8 cellular contexts compared by ENCODE assay signal in the genomic region with DNA sequence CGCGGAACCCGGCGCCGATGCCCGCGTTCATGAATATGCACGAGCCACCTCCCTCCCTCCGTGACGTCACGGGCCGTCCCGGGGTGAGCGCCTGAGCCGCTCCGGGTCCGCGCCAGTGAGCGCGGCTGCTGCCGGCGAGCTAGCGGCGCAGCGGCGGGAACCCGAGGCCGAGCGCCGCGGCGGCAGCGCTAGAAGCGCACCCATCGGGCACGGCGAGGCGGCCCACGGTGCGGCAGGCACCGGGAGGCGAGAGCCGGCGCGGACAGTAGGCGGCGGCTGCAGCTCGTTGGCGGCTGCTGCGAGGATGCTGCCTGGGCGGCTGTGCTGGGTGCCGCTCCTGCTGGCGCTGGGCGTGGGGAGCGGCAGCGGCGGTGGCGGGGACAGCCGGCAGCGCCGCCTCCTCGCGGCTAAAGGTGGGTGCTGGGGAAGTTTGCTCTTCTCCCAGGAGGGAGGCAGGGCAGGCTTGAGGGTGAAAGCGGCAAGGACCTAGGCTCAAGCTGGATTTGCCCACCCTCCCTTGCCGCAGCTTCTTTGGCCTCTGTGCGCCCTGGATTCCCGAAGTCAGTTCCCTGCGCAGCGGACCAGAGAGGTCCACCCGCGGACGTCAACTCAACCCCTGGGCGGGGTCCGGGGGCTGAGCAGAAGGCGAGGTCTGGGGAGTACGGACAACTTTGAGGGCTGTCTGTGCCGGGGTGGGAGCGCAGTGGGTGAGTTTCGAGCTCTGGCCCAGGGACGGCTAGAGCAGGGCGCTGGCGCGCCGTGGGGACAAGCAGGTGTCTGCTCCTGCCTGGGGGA. TPM values are rescaled to one million over a fixed set of nuclear protein-coding genes. Genes with fewer than 3 reads are reported as not detected.
DNase-seq lines count a peak whose midpoint lies in the region; ATAC-seq and TF ChIP-seq lines count a peak whose summit lies in the region.

A gene (plus strand): TSS at position 115 of the 795 bp plus-strand sequence.

- peaks cover 54% of the 10 kb centered on the region for H3K27me3 Mint-ChIP-seq in type B pancreatic cell

- H3K4me3 Mint-ChIP-seq in type B pancreatic cell: peak within 1 kb of the TSS; percentile 90

- H3K9me3 ChIP-seq in SJSA1 (replicated peaks): no peaks in the 10 kb centered on the region

- peaks cover 13% of the 10 kb centered on the region for H3K4me1 ChIP-seq in SJSA1 (replicated peaks)

- TF ChIP-seq CTCF in GM10266 (IDR thresholded peaks at IDR 0.05; ENCODE audit: control insufficient read depth, insufficient read depth, low read depth, missing control alignments) (no peak), type B pancreatic cell (conservative IDR thresholded peaks at IDR 0.05) (peak; percentile 43)

- peak; percentile 77 for ATAC-seq in esophagus mucosa
- no peak for ATAC-seq in GM18519 (IDR thresholded peaks at IDR 0.05; ENCODE audit: low FRiP score, unreplicated experiment)

- H3K36me3 ChIP-seq in SJSA1: no peaks in the 10 kb centered on the region

- peaks cover 12% of the 10 kb centered on the region for H3K4me1 Mint-ChIP-seq in type B pancreatic cell (ENCODE audit: unreplicated experiment)

- DNase-seq in A172 (ENCODE audit: low spot score) (peak; percentile 20), GM10266 (ENCODE audit: extremely low spot score) (peak; percentile 50), HuH-7 (ENCODE audit: low spot score) (peak; percentile 20), SJSA1 (ENCODE audit: low read depth in 1 of 2, low spot score in 2 of 2) (peak; percentile 24 to 47), middle frontal gyrus (ENCODE audit: extremely low spot score, low spot score) (peak; percentile 62), type B pancreatic cell (ENCODE audit: extremely low spot score, unreplicated experiment) (peak; percentile 82)

- peaks cover 36% of the 10 kb centered on the region for H3K27me3 ChIP-seq in SJSA1 (replicated peaks)

- peak within 1 kb of the TSS; percentile 28 for H3K4me3 ChIP-seq in SJSA1

- no peak within 1 kb of the TSS for H3K27ac ChIP-seq in SJSA1

- H3K36me3 Mint-ChIP-seq in type B pancreatic cell: no peaks in the 10 kb centered on the region

- H3K9me3 Mint-ChIP-seq in type B pancreatic cell: no peaks in the 10 kb centered on the region

- no peak within 1 kb of the TSS for H3K27ac Mint-ChIP-seq in type B pancreatic cell

RNA-seq across cellular contexts. Expression of the gene that starts here (rescaled TPM):
- 1.1 and 6.3 TPM in 2 replicates for total RNA-seq in A172 (2014; rRNA removed; shearing (Covaris generic))
- total RNA-seq in SJSA1 (2014; rRNA removed; shearing (Covaris generic)): 0.05 TPM in 1 of 2 replicates, not detected in the other
- 1.5 TPM for total RNA-seq in esophagus mucosa
- 12.9 and 15.5 TPM in 2 replicates for total RNA-seq in type B pancreatic cell (ENCODE audit: low replicate concordance)

Comparison
In these comparisons a context has a peak if more than half of its experiments do, and no peak if none do; other contexts are left out.
1. Peak in DNase-seq and H3K4me3 ChIP-seq in SJSA1; RNA of the gene not detected or under 1 TPM.
2. DNase-seq: peak in every context shown above with its lines; median percentile 82 in type B pancreatic cell; 62 in middle frontal gyrus; 50 in GM10266; 36 in SJSA1; 20 in A172; 20 in HuH-7.